In the genomic region with DNA sequence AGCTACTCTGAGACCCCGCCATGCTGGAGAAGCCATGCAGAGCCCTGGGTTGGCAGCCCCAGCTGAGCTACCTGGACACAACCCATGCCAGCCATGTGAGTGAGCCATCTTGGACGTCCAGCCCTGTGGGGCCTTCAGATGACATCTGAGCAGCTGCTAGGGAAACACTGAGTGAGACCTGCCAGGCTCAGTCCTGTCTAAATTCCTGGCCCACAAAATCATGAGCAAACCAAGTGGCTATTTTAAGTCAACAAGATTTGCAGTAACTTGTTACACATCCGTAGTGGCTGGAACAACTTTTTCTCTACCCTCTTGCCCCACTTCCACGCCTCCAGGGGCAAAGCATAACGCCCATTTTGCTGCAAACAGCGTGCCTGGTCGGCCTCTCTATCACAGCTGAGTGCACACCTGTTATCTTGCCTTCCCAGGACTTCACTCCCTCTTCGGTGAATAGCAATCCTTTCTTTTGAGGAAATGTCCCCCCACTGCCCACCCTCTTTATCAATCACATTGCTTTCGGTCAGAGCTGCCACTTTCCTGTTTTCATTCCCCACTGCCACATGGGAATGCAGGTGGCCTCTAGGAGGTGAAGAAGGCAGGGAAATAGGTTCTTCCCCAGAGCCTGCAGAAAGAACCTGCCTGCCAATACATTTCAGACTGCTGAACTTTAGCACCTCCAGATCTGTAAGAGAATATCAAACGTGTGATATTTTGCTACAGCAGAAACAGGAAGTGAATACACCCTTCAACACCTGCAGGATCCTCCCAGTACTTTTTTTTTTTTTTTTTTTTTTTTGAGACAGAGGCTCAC, we compare ENCODE assay signal across 9 cellular contexts. TPM values are rescaled to one million over a fixed set of nuclear protein-coding genes. Genes with fewer than 3 reads are reported as not detected.
A peak's percentile ranks its signal among the peaks of the same experiment; 100 is the strongest.
DNase-seq lines count a peak whose midpoint lies in the region; ATAC-seq and TF ChIP-seq lines count a peak whose summit lies in the region.
"Had no signal": no experiment of that assay in that cellular context is flagged by ENCODE, and none has a peak within 500 bp of the region (broad histone marks: within the 10 kb centered on the region; RNA-seq: fewer than 3 reads in every experiment).

No MANE protein-coding gene starts in this region.

- POLR2A ChIA-PET in RWPE1 (lab: Yijun Ruan, JAX; ENCODE audit: low non-redundant PET), result no interaction called here

- peaks cover 3% of the 10 kb centered on the region for H3K36me3 Mint-ChIP-seq in CD4-positive, CD25-positive, alpha-beta regulatory T cell

- CTCF ChIA-PET in RWPE1 (lab: Yijun Ruan, JAX), result interaction anchor here (0.7 kb wide), 1 partner anchor 103 kb away, joined by 4 read pairs; no protein-coding TSS in a partner anchor

- peaks cover 6 to 65% (median 23%) of the 10 kb centered on the region in 4 donors for H3K4me1 Mint-ChIP-seq in CD4-positive, CD25-positive, alpha-beta regulatory T cell

- TF ChIP-seq CTCF in RWPE1 (conservative IDR thresholded peaks at IDR 0.05; ENCODE audit: low read depth), result no peak

- H3K9me3 ChIP-seq in CD4-positive, CD25-positive, alpha-beta regulatory T cell (ENCODE audit: control insufficient read depth in 2 of 2, low read length in 2 of 2), result no peaks in the 10 kb centered on the region

- intact Hi-C loops in left ventricle myocardium superior (cut with micrococcal nuclease), result no loop called here

- peak; percentile 23 for TF ChIP-seq POLR2A in GM19099 (IDR thresholded peaks at IDR 0.05; ENCODE audit: extremely low read depth, insufficient read length, low read depth)

- peak; percentile 79 to 89 for ATAC-seq in CD4-positive, CD25-positive, alpha-beta regulatory T cell (ENCODE audit: low read depth in 2 of 2)
- peak; percentile 79 for ATAC-seq in left ventricle myocardium superior
- ATAC-seq in GM21360 (IDR thresholded peaks at IDR 0.05; ENCODE audit: unreplicated experiment), result no peak
- ATAC-seq in HG02852 (IDR thresholded peaks at IDR 0.05; ENCODE audit: unreplicated experiment), result no peak

- peak overlapping the region; percentile 68 for H3K27ac ChIP-seq in CD4-positive, CD25-positive, alpha-beta regulatory T cell (ENCODE audit: insufficient read depth, low read length, poor library complexity, severe bottlenecking)
- peak overlapping the region; percentile 39 for H3K27ac ChIP-seq in RWPE1

- no peaks in the 10 kb centered on the region for H3K9me3 Mint-ChIP-seq in CD4-positive, CD25-positive, alpha-beta regulatory T cell

- peak overlapping the region; percentile 64 for H3K4me3 ChIP-seq in CD4-positive, CD25-positive, alpha-beta regulatory T cell (ENCODE audit: low read depth, low read length)

- peaks cover 32% of the 10 kb centered on the region for H3K4me1 ChIP-seq in CD4-positive, CD25-positive, alpha-beta regulatory T cell (ENCODE audit: control insufficient read depth, insufficient read depth, low read length, poor library complexity, severe bottlenecking)

- DNase-seq in CD4-positive, CD25-positive, alpha-beta regulatory T cell, result peak in 2 of 3 donors; percentile 58 to 83
- DNase-seq in RWPE1 (ENCODE audit: low spot score), result no peak
- no peak for DNase-seq in left ventricle myocardium superior
- no peak for DNase-seq in NCI-H2171 (lab: John Stamatoyannopoulos, UW)
- no peak for DNase-seq in A172 (ENCODE audit: low spot score)
- DNase-seq: DMS153 had no signal

- H3K27me3 ChIP-seq in CD4-positive, CD25-positive, alpha-beta regulatory T cell (ENCODE audit: control insufficient read depth, insufficient read depth, low read length), result no peaks in the 10 kb centered on the region

- peaks cover 2% of the 10 kb centered on the region for H3K27me3 Mint-ChIP-seq in CD4-positive, CD25-positive, alpha-beta regulatory T cell

- H3K4me3 Mint-ChIP-seq in CD4-positive, CD25-positive, alpha-beta regulatory T cell, result peak overlapping the region; percentile 60 to 95 (median 83)

- no peaks in the 10 kb centered on the region for H3K36me3 ChIP-seq in CD4-positive, CD25-positive, alpha-beta regulatory T cell (ENCODE audit: control insufficient read depth, insufficient read depth, low read length)

- peak overlapping the region; percentile 97 to 99 (median 99) for H3K27ac Mint-ChIP-seq in CD4-positive, CD25-positive, alpha-beta regulatory T cell

RNA-seq across cellular contexts. Expression of a gene that starts 7.4 kb away (rescaled TPM):
- not detected for total RNA-seq in CD4-positive, CD25-positive, alpha-beta regulatory T cell
- 1 to 10 TPM in 1 of 4 donors, under 1 TPM in 3; 0.19 to 1.2 (median 0.29) TPM for polyA plus RNA-seq in CD4-positive, CD25-positive, alpha-beta regulatory T cell
- total RNA-seq in left ventricle myocardium superior, result 1.2 TPM
- not detected in 2 replicates for total RNA-seq in A172 (2014; rRNA removed; shearing (Covaris generic))

RNA-seq across cellular contexts. Expression of a gene that starts 40.0 kb away (rescaled TPM):
- 45.5 TPM for total RNA-seq in CD4-positive, CD25-positive, alpha-beta regulatory T cell
- polyA plus RNA-seq in CD4-positive, CD25-positive, alpha-beta regulatory T cell, result 10 to 100 TPM; 23.7 to 29.0 (median 26.7) TPM
- 56.0 TPM for total RNA-seq in left ventricle myocardium superior
- 54.0 and 60.9 TPM in 2 replicates for total RNA-seq in A172 (2014; rRNA removed; shearing (Covaris generic))

RNA-seq across cellular contexts. Expression of a gene that starts 50.4 kb away (rescaled TPM):
- 3.1 TPM for total RNA-seq in CD4-positive, CD25-positive, alpha-beta regulatory T cell
- 1 to 10 TPM in 3 of 4 donors, under 1 TPM in 1; 0.86 to 2.4 (median 1.8) TPM for polyA plus RNA-seq in CD4-positive, CD25-positive, alpha-beta regulatory T cell
- 7.5 TPM for total RNA-seq in left ventricle myocardium superior
- total RNA-seq in A172 (2014; rRNA removed; shearing (Covaris generic)), result 16.1 and 20.9 TPM in 2 replicates

Comparison
In these comparisons a context has a peak if more than half of its experiments do, and no peak if none do; other contexts are left out.
1. ATAC-seq: peak in CD4-positive, CD25-positive, alpha-beta regulatory T cell (2 of 2) and left ventricle myocardium superior (single experiment); none in GM21360 (single experiment) and HG02852 (single experiment).
2. DNase-seq: peak in CD4-positive, CD25-positive, alpha-beta regulatory T cell (2 of 3); none in RWPE1 (single experiment), left ventricle myocardium superior (single experiment), NCI-H2171 (single experiment) and A172 (single experiment).